ENCODE assay signal across 8 cellular contexts in genomic region chr2:233711312-233712008, GRCh38. TPM values are rescaled to one million over a fixed set of nuclear protein-coding genes. Genes with fewer than 3 reads are reported as not detected.
DNase-seq lines count a peak whose midpoint lies in the region; ATAC-seq, FAIRE-seq and TF ChIP-seq lines count a peak whose summit lies in the region.

No MANE protein-coding gene starts in this region.

- no TSS peak for BruUV-seq in Panc1 (replicated peaks; lab: Mats Ljungman, UMichigan)

- DNase-seq in GM12864 (ENCODE audit: low read depth), result no peak
- DNase-seq in HTR-8/SVneo (ENCODE audit: insufficient read length, low spot score), result peak; percentile 69
- DNase-seq in Panc1 (ENCODE audit: low read depth, low spot score), result peak; percentile 20
- peak; percentile 56 for DNase-seq in activated T-cell treated with anti-CD3 and anti-CD28 coated beads, Interleukin-2, amount 50 U/mL, for 4 hours
- peak; percentile 64 to 67 for DNase-seq in fibroblast of lung (ENCODE audit: low read depth in 2 of 2)
- DNase-seq in neural crest cell (ENCODE audit: low read depth, low spot score), result peak; percentile 88
- DNase-seq in stimulated activated naive CD8-positive, alpha-beta T cell treated with anti-CD3 and anti-CD28 coated beads, Interleukin-15, amount 100 ng/mL, for 72 hours, result peak; percentile 59 to 64

- no peaks in the 10 kb centered on the region for H3K4me1 Mint-ChIP-seq in activated T-cell treated with anti-CD3 and anti-CD28 coated beads, Interleukin-2, amount 50 U/mL, for 4 hours (ENCODE audit: low read depth)
- H3K4me1 Mint-ChIP-seq in neural crest cell, result no peaks in the 10 kb centered on the region
- H3K4me1 Mint-ChIP-seq in stimulated activated naive CD8-positive, alpha-beta T cell treated with anti-CD3 and anti-CD28 coated beads, Interleukin-15, amount 100 ng/mL, for 72 hours, result peaks cover 24% of the 10 kb centered on the region

- in situ Hi-C loops in Panc1 (cut with HindIII; ENCODE audit: low pct_unique_long_range_greater_than_20kb, low sequenced_read_pairs), result no loop called here

- H3K27me3 ChIP-seq in Panc1 (ENCODE audit: control insufficient read depth, insufficient read depth, low read length), result no peaks in the 10 kb centered on the region
- H3K27me3 ChIP-seq in fibroblast of lung (ENCODE audit: control insufficient read depth, insufficient read depth, low read length), result peaks cover 4% of the 10 kb centered on the region

- no peak overlapping the region for H3K27ac Mint-ChIP-seq in neural crest cell (ENCODE audit: unreplicated experiment)
- no peak overlapping the region for H3K27ac Mint-ChIP-seq in stimulated activated naive CD8-positive, alpha-beta T cell treated with anti-CD3 and anti-CD28 coated beads, Interleukin-15, amount 100 ng/mL, for 72 hours

- H3K79me2 ChIP-seq in fibroblast of lung (ENCODE audit: control insufficient read depth, insufficient read depth, low read length), result no peaks in the 10 kb centered on the region

- intact Hi-C loops in Panc1 (cut with micrococcal nuclease; ENCODE audit: unreplicated experiment), result no loop called here

- POLR2A ChIA-PET in Panc1 (lab: Charles Lee), result no interaction called here

- H3K36me3 Mint-ChIP-seq in activated T-cell treated with anti-CD3 and anti-CD28 coated beads, Interleukin-2, amount 50 U/mL, for 4 hours (ENCODE audit: insufficient read depth), result no peaks in the 10 kb centered on the region
- no peaks in the 10 kb centered on the region for H3K36me3 Mint-ChIP-seq in neural crest cell (ENCODE audit: low read depth)

- no peak overlapping the region for H2AFZ ChIP-seq in fibroblast of lung (ENCODE audit: low read length)

- no peaks in the 10 kb centered on the region for H3K9me3 Mint-ChIP-seq in activated T-cell treated with anti-CD3 and anti-CD28 coated beads, Interleukin-2, amount 50 U/mL, for 4 hours
- no peaks in the 10 kb centered on the region for H3K9me3 Mint-ChIP-seq in neural crest cell
- H3K9me3 Mint-ChIP-seq in stimulated activated naive CD8-positive, alpha-beta T cell treated with anti-CD3 and anti-CD28 coated beads, Interleukin-15, amount 100 ng/mL, for 72 hours, result no peaks in the 10 kb centered on the region

- peak; percentile 75 for FAIRE-seq in HTR-8/SVneo (lab: Jason Lieb, UNC)

- H3K9me3 ChIP-seq in Panc1 (ENCODE audit: control insufficient read depth, insufficient read depth, low read depth, low read length) (no peaks in the 10 kb centered on the region), fibroblast of lung (ENCODE audit: control insufficient read depth, insufficient read depth, low read depth, low read length) (no peaks in the 10 kb centered on the region)

- CTCF ChIA-PET in Panc1 (lab: Charles Lee), result interaction anchor here (0.7 to 0.9 kb wide), 2 partner anchors 10 to 357 kb away, joined by 3 to 4 read pairs; partner anchors contain the start of gene DGKD

- H3K36me3 ChIP-seq in Panc1 (ENCODE audit: control insufficient read depth, insufficient read depth, low read length) (no peaks in the 10 kb centered on the region), fibroblast of lung (ENCODE audit: control insufficient read depth, insufficient read depth, low read length) (no peaks in the 10 kb centered on the region)

- no peak overlapping the region for H3K4me3 ChIP-seq in GM12864 (ENCODE audit: low read depth, low read length)
- H3K4me3 ChIP-seq in Panc1 (ENCODE audit: low read depth in 2 of 2, low read length in 2 of 2), result no peak overlapping the region
- H3K4me3 ChIP-seq in fibroblast of lung (replicated peaks in 1 of 4; ENCODE audit: control extremely low read depth in 1 of 4, insufficient read depth in 1 of 4, low read depth in 3 of 4, low read length in 4 of 4), result no peak overlapping the region

- peaks cover 19% of the 10 kb centered on the region for H3K27me3 Mint-ChIP-seq in activated T-cell treated with anti-CD3 and anti-CD28 coated beads, Interleukin-2, amount 50 U/mL, for 4 hours (ENCODE audit: low read depth)
- H3K27me3 Mint-ChIP-seq in neural crest cell (ENCODE audit: low read depth), result peaks cover 7% of the 10 kb centered on the region
- H3K27me3 Mint-ChIP-seq in stimulated activated naive CD8-positive, alpha-beta T cell treated with anti-CD3 and anti-CD28 coated beads, Interleukin-15, amount 100 ng/mL, for 72 hours, result peaks cover 33% of the 10 kb centered on the region

- H3K9ac ChIP-seq in fibroblast of lung (ENCODE audit: insufficient read depth, low read length), result no peak overlapping the region

- H3K4me1 ChIP-seq in Panc1 (ENCODE audit: control insufficient read depth, insufficient read depth, low read length), result peaks cover 3% of the 10 kb centered on the region
- H3K4me1 ChIP-seq in fibroblast of lung (ENCODE audit: control insufficient read depth, extremely low read depth, insufficient read depth, low read length), result no peaks in the 10 kb centered on the region

- TF ChIP-seq CTCF in GM12864 (IDR thresholded peaks at IDR 0.05; ENCODE audit: low read depth, low read length, missing control alignments), result peak; percentile 93
- TF ChIP-seq CTCF in Panc1 (IDR thresholded peaks at IDR 0.05), result peak; percentile 94
- TF ChIP-seq CTCF in fibroblast of lung (conservative IDR thresholded peaks at IDR 0.05 in 1 of 2, IDR thresholded peaks at IDR 0.05 in 1 of 2; ENCODE audit: low read depth in 1 of 2, low read length in 2 of 2), result peak; percentile 88 to 94
- peak; percentile 90 for TF ChIP-seq CTCF in neural crest cell (conservative IDR thresholded peaks at IDR 0.05)

- H3K4me3 Mint-ChIP-seq in activated T-cell treated with anti-CD3 and anti-CD28 coated beads, Interleukin-2, amount 50 U/mL, for 4 hours, result no peak overlapping the region
- H3K4me3 Mint-ChIP-seq in neural crest cell, result no peak overlapping the region
- no peak overlapping the region for H3K4me3 Mint-ChIP-seq in stimulated activated naive CD8-positive, alpha-beta T cell treated with anti-CD3 and anti-CD28 coated beads, Interleukin-15, amount 100 ng/mL, for 72 hours

- H3K4me2 ChIP-seq in fibroblast of lung (ENCODE audit: extremely low read depth, insufficient read depth, low read length), result no peak overlapping the region

- no peaks in the 10 kb centered on the region for H4K20me1 ChIP-seq in fibroblast of lung (ENCODE audit: control insufficient read depth, extremely low read depth, insufficient read depth, low read length)

- peak overlapping the region; percentile 24; the same call in 1 of the 2 replicates for H3K27ac ChIP-seq in Panc1 (ENCODE audit: low read length)
- no peak overlapping the region for H3K27ac ChIP-seq in fibroblast of lung (ENCODE audit: insufficient read depth, low read length)

- peak; percentile 93 for ATAC-seq in Panc1
- peak in 1 of 2 donors; percentile 76 for ATAC-seq in activated T-cell treated with anti-CD3 and anti-CD28 coated beads, Interleukin-2, amount 50 U/mL, for 4 hours
- peak; percentile 80 for ATAC-seq in stimulated activated naive CD8-positive, alpha-beta T cell treated with anti-CD3 and anti-CD28 coated beads, Interleukin-15, amount 100 ng/mL, for 72 hours
- no peak for ATAC-seq in GM21423 (IDR thresholded peaks at IDR 0.05; ENCODE audit: unreplicated experiment)

RNA-seq across cellular contexts. Expression of gene UGT1A5, which starts 1.2 kb away (rescaled TPM):
- total RNA-seq in Panc1 (2021; ENCODE audit: unreplicated experiment), result not detected
- not detected for polyA plus RNA-seq in Panc1 (2012; ENCODE audit: insufficient read length)
- total RNA-seq in activated T-cell treated with anti-CD3 and anti-CD28 coated beads, Interleukin-2, amount 50 U/mL, for 4 hours, result not detected
- not detected in 2 replicates for total RNA-seq in fibroblast of lung
- polyA plus RNA-seq in fibroblast of lung, result not detected in 2 replicates
- not detected in 2 replicates for polyA plus RNA-seq in fibroblast of lung (2012)
- polyA minus RNA-seq in fibroblast of lung (ENCODE audit: low replicate concordance), result not detected in 2 replicates
- not detected in 2 replicates for total RNA-seq in neural crest cell

RNA-seq across cellular contexts. Expression of gene UGT1A4, which starts 7.1 kb away (rescaled TPM):
- total RNA-seq in Panc1 (2021; ENCODE audit: unreplicated experiment) (not detected), fibroblast of lung (not detected in 2 replicates), neural crest cell (not detected in 2 replicates)
- not detected for polyA plus RNA-seq in Panc1 (2012; ENCODE audit: insufficient read length)
- total RNA-seq in activated T-cell treated with anti-CD3 and anti-CD28 coated beads, Interleukin-2, amount 50 U/mL, for 4 hours, result not detected
- not detected in 2 replicates for polyA plus RNA-seq in fibroblast of lung
- polyA plus RNA-seq in fibroblast of lung (2012), result not detected in 2 replicates
- not detected in 2 replicates for polyA minus RNA-seq in fibroblast of lung (ENCODE audit: low replicate concordance)

RNA-seq across cellular contexts. Expression of gene UGT1A3, which starts 17.4 kb away (rescaled TPM):
- total RNA-seq in Panc1 (2021; ENCODE audit: unreplicated experiment), result not detected
- polyA plus RNA-seq in Panc1 (2012; ENCODE audit: insufficient read length), result not detected
- total RNA-seq in activated T-cell treated with anti-CD3 and anti-CD28 coated beads, Interleukin-2, amount 50 U/mL, for 4 hours, result not detected
- not detected in 2 replicates for total RNA-seq in fibroblast of lung
- polyA plus RNA-seq in fibroblast of lung, result not detected in 2 replicates
- not detected in 2 replicates for polyA plus RNA-seq in fibroblast of lung (2012)
- not detected in 2 replicates for polyA minus RNA-seq in fibroblast of lung (ENCODE audit: low replicate concordance)
- not detected in 2 replicates for total RNA-seq in neural crest cell

RNA-seq across cellular contexts. Expression of gene UGT1A6, which starts 18.8 kb away (rescaled TPM):
- total RNA-seq in Panc1 (2021; ENCODE audit: unreplicated experiment), result not detected
- polyA plus RNA-seq in Panc1 (2012; ENCODE audit: insufficient read length), result not detected
- total RNA-seq in activated T-cell treated with anti-CD3 and anti-CD28 coated beads, Interleukin-2, amount 50 U/mL, for 4 hours, result under 1 TPM in 1 of 3 donors, not detected in 2; 0.24 TPM
- total RNA-seq in fibroblast of lung, result not detected in 2 replicates
- polyA plus RNA-seq in fibroblast of lung, result not detected in 2 replicates
- polyA plus RNA-seq in fibroblast of lung (2012), result not detected in 2 replicates
- polyA minus RNA-seq in fibroblast of lung (ENCODE audit: low replicate concordance), result not detected in 2 replicates
- total RNA-seq in neural crest cell, result not detected in 2 replicates

RNA-seq across cellular contexts. Expression of gene UGT1A7, which starts 29.8 kb away (rescaled TPM):
- total RNA-seq in Panc1 (2021; ENCODE audit: unreplicated experiment), result not detected
- not detected for polyA plus RNA-seq in Panc1 (2012; ENCODE audit: insufficient read length)
- total RNA-seq in activated T-cell treated with anti-CD3 and anti-CD28 coated beads, Interleukin-2, amount 50 U/mL, for 4 hours, result under 1 TPM in 1 of 3 donors, not detected in 2; 0.10 TPM
- total RNA-seq in fibroblast of lung, result not detected in 2 replicates
- not detected in 2 replicates for polyA plus RNA-seq in fibroblast of lung
- polyA plus RNA-seq in fibroblast of lung (2012), result not detected in 2 replicates
- polyA minus RNA-seq in fibroblast of lung (ENCODE audit: low replicate concordance), result not detected in 2 replicates
- not detected in 2 replicates for total RNA-seq in neural crest cell
